Comparison of ENCODE assay signal across 33 cellular contexts in the genomic region with DNA sequence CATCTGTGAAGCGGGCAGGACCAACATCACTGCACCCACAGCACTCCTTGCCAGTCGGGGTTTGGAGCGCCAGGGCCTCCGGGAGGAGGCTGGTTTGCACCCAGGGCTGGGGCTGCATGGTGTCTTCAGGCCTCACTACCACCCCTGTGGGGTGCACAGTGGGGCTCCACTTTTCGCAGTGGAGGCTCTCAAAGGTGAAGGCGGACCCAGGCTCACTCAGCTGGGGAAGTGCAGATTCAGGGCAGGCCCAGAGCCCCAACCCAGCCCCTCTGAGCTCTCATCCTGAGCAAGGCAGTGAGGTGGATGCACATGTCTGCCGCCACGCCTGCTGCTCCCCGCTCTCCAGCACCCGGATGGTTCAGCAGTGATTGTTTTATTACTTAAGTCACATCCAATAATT.
"Had no signal": no experiment of that assay in that cellular context is flagged by ENCODE, and none has a peak within 500 bp of the region (broad histone marks: within the 10 kb centered on the region; RNA-seq: fewer than 3 reads in every experiment).

No MANE protein-coding gene starts in this region.

- ATAC-seq: activated CD8-positive, alpha-beta T cell treated with anti-CD3 and anti-CD28 coated beads for 36 hours; activated naive CD4-positive, alpha-beta T cell treated with anti-CD3 and anti-CD28 coated beads, Interleukin-2, amount 50 U/mL, for 72 hours; activated T-cell treated with anti-CD3 and anti-CD28 coated beads, Interleukin-2, amount 50 U/mL, for 4 hours; activated T-cell treated with anti-CD3 and anti-CD28 coated beads, Interleukin-2, amount 50 U/mL, for 72 hours; activated T-helper 17 cell treated with anti-CD3 and anti-CD28 coated beads, Interleukin-2, amount 50 U/mL, for 72 hours; body of pancreas had no signal

- H3K4me3 ChIP-seq: adrenal gland, body of pancreas, breast epithelium had no signal

- FAIRE-seq: astrocyte, TTC549 had no signal

- DNase-seq: activated B cell treated with CpG ODN at 0.5 μM for 24 hours; activated CD4-positive, alpha-beta memory T cell treated with anti-CD3 and anti-CD28 coated beads for 36 hours; activated CD4-positive, alpha-beta T cell treated with anti-CD3 and anti-CD28 coated beads for 4 hours; activated CD4-positive, alpha-beta T cell treated with anti-CD3 and anti-CD28 coated beads, Interleukin-2, amount 10 ng/mL, durations not matched to agents 24 days and 14 days; activated CD4-positive, alpha-beta T cell treated with anti-CD3 and anti-CD28 coated beads, Interleukin-2, amount 50 U/mL, for 1 hour; activated CD4-positive, alpha-beta T cell treated with anti-CD3 and anti-CD28 coated beads, Interleukin-2, amount 50 U/mL, for 4 hours; activated CD4-positive, CD25-positive, alpha-beta regulatory T cell treated with anti-CD3 and anti-CD28 coated beads, Interleukin-2, amount 50 U/mL, for 72 hours; activated CD8-positive, alpha-beta memory T cell treated with anti-CD3 and anti-CD28 coated beads, Interleukin-2, amount 50 U/mL, for 4 hours; activated CD8-positive, alpha-beta T cell treated with anti-CD3 and anti-CD28 coated beads for 36 hours; activated gamma-delta T cell treated with Interleukin-2 at 50 U/mL for 16 hours; activated naive CD4-positive, alpha-beta T cell; activated naive CD4-positive, alpha-beta T cell treated with anti-CD3 and anti-CD28 coated beads for 36 hours; activated naive CD4-positive, alpha-beta T cell treated with anti-CD3 and anti-CD28 coated beads, Interleukin-2, amount 50 U/mL, for 16 hours; activated naive CD8-positive, alpha-beta T cell treated with anti-CD3 and anti-CD28 coated beads for 36 hours; activated T-cell treated with anti-CD3 and anti-CD28 coated beads for 4 hours; activated T-cell treated with anti-CD3 and anti-CD28 coated beads, Interleukin-2, amount 50 U/mL, for 1 hour; activated T-cell treated with anti-CD3 and anti-CD28 coated beads, Interleukin-2, amount 50 U/mL, for 4 hours; activated T-cell treated with anti-CD3 and anti-CD28 coated beads, Interleukin-2, amount 50 U/mL, for 72 hours; adrenal gland; amniotic stem cell; aorta; body of pancreas; brain microvascular endothelial cell; central memory CD4-positive, alpha-beta T cell; T-helper 1 cell; T-helper 2 cell; T-helper 9 cell had no signal

- H3K27me3 ChIP-seq: adrenal gland, body of pancreas, brain microvascular endothelial cell, breast epithelium had no signal

- H3K27ac ChIP-seq: adrenal gland, body of pancreas, brain microvascular endothelial cell, breast epithelium, VCaP had no signal

- H3K9me3 ChIP-seq: adrenal gland, body of pancreas, breast epithelium had no signal

- H3K4me1 ChIP-seq: adrenal gland, body of pancreas, breast epithelium had no signal

- H3K36me3 ChIP-seq: adrenal gland, brain microvascular endothelial cell, breast epithelium had no signal
